Comparison of ENCODE assay signal across 35 cellular contexts in the genomic region with DNA sequence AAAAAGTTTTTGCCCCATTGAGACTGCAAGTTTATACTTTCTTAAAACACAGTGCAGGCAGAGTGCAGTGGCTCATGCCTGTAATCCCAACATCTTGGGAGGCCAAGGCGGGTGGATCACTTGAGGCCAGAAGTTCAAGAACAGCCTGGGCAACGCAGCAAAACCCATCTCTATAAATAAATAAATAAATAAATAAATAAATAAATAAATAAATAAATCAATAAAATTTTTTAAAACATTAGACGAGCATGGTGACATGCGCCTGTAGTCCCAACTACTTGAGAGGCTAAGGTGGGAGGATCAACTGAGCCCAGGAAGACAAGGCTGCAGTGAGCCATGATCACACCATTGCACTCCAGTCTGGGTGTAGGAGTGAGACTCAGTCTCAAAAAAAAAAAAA.
"Had no signal": no experiment of that assay in that cellular context is flagged by ENCODE, and none has a peak within 500 bp of the region (broad histone marks: within the 10 kb centered on the region; RNA-seq: fewer than 3 reads in every experiment).

No MANE protein-coding gene starts in this region.

- H3K9me3 ChIP-seq: MG63 had no signal

- DNase-seq: Kasumi-1, MG63, MM.1S, MV-4-11, NCI-H1048, NCI-H1092, NCI-H1092 treated with DMSO at 0.1 percent for 48 hours, NCI-H1105, NCI-H1105 treated with DMSO at 0.1 percent for 48 hours, NCI-H1417, NCI-H1417 treated with DMSO at 0.1 percent for 48 hours, NCI-H1436, NCI-H1436 treated with DMSO at 0.1 percent for 48 hours, NCI-H146, NCI-H1694, NCI-H1694 treated with DMSO at 0.1 percent for 48 hours, NCI-H187, NCI-H187 treated with DMSO at 0.1 percent for 48 hours, NCI-H1930, NCI-H2029, NCI-H2029 treated with DMSO at 0.1 percent for 48 hours, NCI-H2081, NCI-H2081 treated with DMSO at 0.1 percent for 48 hours, NCI-H2107, NCI-H2171, NCI-H2171 treated with DMSO at 0.1 percent for 48 hours, NCI-H2227 treated with DMSO at 0.1 percent for 48 hours, NCI-H226, NCI-H345, NCI-H446, NCI-H446 treated with DMSO at 0.1 percent for 48 hours, NCI-H510A, NCI-H510A treated with DMSO at 0.1 percent for 48 hours, NCI-H524, NCI-H524 treated with DMSO at 0.1 percent for 48 hours had no signal

- H3K36me3 ChIP-seq: MG63 had no signal

- H3K4me3 ChIP-seq: MG63 had no signal
